Comparison of ENCODE assay signal across 1 cellular context in the genomic region with DNA sequence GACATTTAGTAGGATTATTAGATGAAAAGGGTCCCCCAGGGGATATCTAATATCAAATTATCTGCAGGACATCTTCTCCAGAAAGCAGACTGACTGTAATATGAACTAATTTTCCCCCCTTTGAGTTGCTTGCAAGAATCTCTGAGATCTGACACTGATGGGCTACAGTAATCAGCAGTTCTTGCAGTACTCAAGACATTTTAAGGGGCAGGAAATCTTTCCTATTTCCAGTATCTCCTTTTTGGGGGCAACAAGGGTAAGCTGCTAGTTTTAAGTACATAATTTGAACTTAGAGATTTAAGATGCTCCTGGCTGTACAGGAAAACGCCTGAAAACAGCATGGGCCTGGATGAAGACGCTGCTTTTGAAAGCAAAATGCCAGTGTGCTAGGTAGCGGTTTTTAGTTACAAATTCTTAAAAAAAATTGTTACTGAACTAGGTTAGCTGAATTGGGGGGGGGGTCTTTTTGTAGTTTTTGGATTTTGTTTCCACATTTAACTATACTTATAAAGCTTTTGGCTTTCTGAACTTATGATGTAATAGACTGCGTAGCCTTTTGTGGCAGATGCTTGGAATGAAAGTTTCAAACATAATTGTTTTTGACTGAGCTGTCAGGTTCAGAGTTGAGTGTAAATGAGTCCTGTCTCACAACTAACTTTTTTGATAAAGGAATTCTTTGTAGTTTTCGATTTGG.
TF ChIP-seq lines count a peak whose summit lies in the region.

No MANE protein-coding gene starts in this region.

TF ChIP-seq in IMR-90, 13 proteins besides CTCF, POLR2A, EP300 and RAD21:
- TF ChIP-seq MXI1 (IDR thresholded peaks at IDR 0.05; ENCODE audit: borderline replicate concordance, low read depth, low read length), result no peak
- TF ChIP-seq MAZ (IDR thresholded peaks at IDR 0.05; ENCODE audit: borderline replicate concordance, low read depth, low read length), result no peak
- TF ChIP-seq, protein P1, sequence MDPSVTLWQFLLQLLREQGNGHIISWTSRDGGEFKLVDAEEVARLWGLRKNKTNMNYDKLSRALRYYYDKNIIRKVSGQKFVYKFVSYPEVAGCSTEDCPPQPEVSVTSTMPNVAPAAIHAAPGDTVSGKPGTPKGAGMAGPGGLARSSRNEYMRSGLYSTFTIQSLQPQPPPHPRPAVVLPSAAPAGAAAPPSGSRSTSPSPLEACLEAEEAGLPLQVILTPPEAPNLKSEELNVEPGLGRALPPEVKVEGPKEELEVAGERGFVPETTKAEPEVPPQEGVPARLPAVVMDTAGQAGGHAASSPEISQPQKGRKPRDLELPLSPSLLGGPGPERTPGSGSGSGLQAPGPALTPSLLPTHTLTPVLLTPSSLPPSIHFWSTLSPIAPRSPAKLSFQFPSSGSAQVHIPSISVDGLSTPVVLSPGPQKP (IDR thresholded peaks at IDR 0.05; ENCODE audit: borderline replicate concordance, low read depth, low read length), result no peak
- no peak for TF ChIP-seq SMC3 (IDR thresholded peaks at IDR 0.05; ENCODE audit: low read depth, low read length)
- no peak for TF ChIP-seq NFE2L2 (IDR thresholded peaks at IDR 0.05; ENCODE audit: low read depth, low read length)
- no peak for TF ChIP-seq CHD1 (IDR thresholded peaks at IDR 0.05; ENCODE audit: low read depth, low read length)
- TF ChIP-seq FOS (IDR thresholded peaks at IDR 0.05; ENCODE audit: low read depth, low read length), result no peak
- TF ChIP-seq CEBPB (IDR thresholded peaks at IDR 0.05; ENCODE audit: low read depth, low read length), result no peak; the same call in 1 of the 2 replicates
- no peak for TF ChIP-seq BHLHE40 (IDR thresholded peaks at IDR 0.05; ENCODE audit: low read depth, low read length)
- TF ChIP-seq, protein P2, sequence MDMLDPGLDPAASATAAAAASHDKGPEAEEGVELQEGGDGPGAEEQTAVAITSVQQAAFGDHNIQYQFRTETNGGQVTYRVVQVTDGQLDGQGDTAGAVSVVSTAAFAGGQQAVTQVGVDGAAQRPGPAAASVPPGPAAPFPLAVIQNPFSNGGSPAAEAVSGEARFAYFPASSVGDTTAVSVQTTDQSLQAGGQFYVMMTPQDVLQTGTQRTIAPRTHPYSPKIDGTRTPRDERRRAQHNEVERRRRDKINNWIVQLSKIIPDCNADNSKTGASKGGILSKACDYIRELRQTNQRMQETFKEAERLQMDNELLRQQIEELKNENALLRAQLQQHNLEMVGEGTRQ (IDR thresholded peaks at IDR 0.05; ENCODE audit: low read depth, low read length), result no peak
- TF ChIP-seq RFX5 (IDR thresholded peaks at IDR 0.05; ENCODE audit: low read depth, low read length), result no peak
- no peak for TF ChIP-seq MAFK (IDR thresholded peaks at IDR 0.05; ENCODE audit: low read depth, low read length)
- TF ChIP-seq RCOR1 (IDR thresholded peaks at IDR 0.05; ENCODE audit: insufficient replicate concordance, low read length), result no peak
